ENCODE assay signal across 8 cellular contexts in the genomic region with DNA sequence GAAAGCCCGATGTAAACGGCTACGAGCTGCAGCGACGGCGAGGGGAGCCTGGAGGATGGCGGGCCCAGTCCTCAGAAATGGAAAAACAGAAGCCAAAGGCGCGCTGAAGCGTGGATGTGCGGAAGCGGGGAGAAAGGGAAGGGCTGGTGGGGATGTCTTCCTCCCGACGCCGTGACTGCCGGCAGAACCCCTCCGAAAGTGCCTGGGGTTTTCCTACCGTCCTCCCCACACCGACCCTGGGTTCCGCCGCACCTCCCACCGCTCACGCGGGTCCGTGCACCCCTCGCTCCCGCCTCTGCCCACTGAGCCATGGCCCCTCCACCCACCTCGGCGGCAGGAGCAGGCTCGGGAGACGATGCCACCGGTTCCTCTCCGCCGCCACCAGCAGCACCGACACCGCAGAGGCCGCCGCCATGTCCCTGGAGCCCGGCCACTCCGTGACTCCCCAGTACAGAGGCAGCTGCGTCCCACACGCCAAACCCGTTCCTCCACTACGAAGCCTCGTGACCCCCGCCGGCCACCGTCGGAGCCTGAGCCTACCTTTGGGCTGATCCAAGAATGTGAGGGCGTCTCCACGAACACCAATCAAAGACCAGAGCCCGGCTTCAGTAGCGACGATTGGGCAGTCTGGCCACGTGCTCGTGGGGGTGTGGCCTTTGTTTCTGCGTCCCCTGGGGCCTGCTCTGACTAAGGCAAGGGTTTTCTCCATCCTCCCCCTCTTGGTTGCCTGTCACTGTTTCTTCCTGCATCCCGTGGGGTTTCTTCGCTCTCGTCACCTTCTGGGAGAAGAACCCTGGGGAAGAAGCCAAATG. TPM values are rescaled to one million over a fixed set of nuclear protein-coding genes. Genes with fewer than 3 reads are reported as not detected.
DNase-seq lines count a peak whose midpoint lies in the region; ATAC-seq and TF ChIP-seq lines count a peak whose summit lies in the region.

A gene (minus strand): TSS at position 471 of the 812 bp plus-strand sequence. CDS start 56 bp downstream, at position 415.

- H3K9me3 ChIP-seq in ascending aorta: no peaks in the 10 kb centered on the region
- H3K9me3 ChIP-seq in right cardiac atrium (ENCODE audit: control insufficient read depth, low read length): no peaks in the 10 kb centered on the region
- H3K9me3 ChIP-seq in uterus: no peaks in the 10 kb centered on the region

- peak; percentile 95 for DNase-seq in NCI-H187 treated with DMSO at 0.1 percent for 48 hours (lab: John Stamatoyannopoulos, UW)
- DNase-seq in T-helper 2 cell treated with Interferon-gamma antibody and Interleukin-4, amounts not matched to agents 5 μg/mL and 100 μg/mL, for 36 hours (ENCODE audit: low spot score): peak; percentile 98
- DNase-seq in ascending aorta (ENCODE audit: low spot score in 2 of 2): peak; percentile 96 to 99
- peak; percentile 98 to 99 (median 98) for DNase-seq in right cardiac atrium
- peak; percentile 98 for DNase-seq in pulmonary artery endothelial cell (ENCODE audit: low read depth, low spot score)
- DNase-seq in uterus: peak; percentile 98

- H3K27ac Mint-ChIP-seq in T-helper 2 cell treated with Interferon-gamma antibody and Interleukin-4, amounts not matched to agents 5 μg/mL and 100 μg/mL, for 36 hours: peak within 1 kb of the TSS; percentile 93

- H3K36me3 ChIP-seq in ascending aorta (no peaks in the 10 kb centered on the region), uterus (no peaks in the 10 kb centered on the region)

- peak within 1 kb of the TSS; percentile 93 for H3K4me3 Mint-ChIP-seq in T-helper 2 cell treated with Interferon-gamma antibody and Interleukin-4, amounts not matched to agents 5 μg/mL and 100 μg/mL, for 36 hours

- WGBS in right cardiac atrium: under 1% methylated on average over 60 of the region's 60 CpGs

- peaks cover 8% of the 10 kb centered on the region for H3K36me3 Mint-ChIP-seq in T-helper 2 cell treated with Interferon-gamma antibody and Interleukin-4, amounts not matched to agents 5 μg/mL and 100 μg/mL, for 36 hours (ENCODE audit: low read depth)

- H3K27me3 ChIP-seq in ascending aorta: no peaks in the 10 kb centered on the region
- H3K27me3 ChIP-seq in right cardiac atrium (ENCODE audit: control insufficient read depth, insufficient read depth): no peaks in the 10 kb centered on the region
- H3K27me3 ChIP-seq in uterus: no peaks in the 10 kb centered on the region

- H3K4me1 ChIP-seq in ascending aorta (peaks cover 0 to 15% of the 10 kb centered on the region in 2 donors), right cardiac atrium (ENCODE audit: control insufficient read depth, insufficient read depth, low read length) (no peaks in the 10 kb centered on the region), uterus (no peaks in the 10 kb centered on the region)

- TF ChIP-seq POLR2A in GM15510 (IDR thresholded peaks at IDR 0.05; ENCODE audit: borderline replicate concordance, extremely low read depth, insufficient read length) (peak; percentile 75), uterus (IDR thresholded peaks at IDR 0.05) (peak; percentile 53 to 73)

- H3K4me1 Mint-ChIP-seq in T-helper 2 cell treated with Interferon-gamma antibody and Interleukin-4, amounts not matched to agents 5 μg/mL and 100 μg/mL, for 36 hours (ENCODE audit: low read depth): peaks cover 22% of the 10 kb centered on the region

- no peaks in the 10 kb centered on the region for H3K9me3 Mint-ChIP-seq in T-helper 2 cell treated with Interferon-gamma antibody and Interleukin-4, amounts not matched to agents 5 μg/mL and 100 μg/mL, for 36 hours

- ATAC-seq in HG02885 (IDR thresholded peaks at IDR 0.05; ENCODE audit: poor library complexity, unreplicated experiment): peak; percentile 99
- peak; percentile 100 for ATAC-seq in right cardiac atrium

- H3K4me3 ChIP-seq in ascending aorta (peak within 1 kb of the TSS; percentile 65 to 83), right cardiac atrium (ENCODE audit: low read length) (peak within 1 kb of the TSS; percentile 49), uterus (peak within 1 kb of the TSS; percentile 69 to 74)

- TF ChIP-seq CTCF in ascending aorta (IDR thresholded peaks at IDR 0.05): no peak
- TF ChIP-seq CTCF in uterus (IDR thresholded peaks at IDR 0.05): peak in 1 of 4 experiments; percentile 21

- H3K27ac ChIP-seq in ascending aorta (peak within 1 kb of the TSS; percentile 90 to 91), right cardiac atrium (ENCODE audit: low read length) (peak within 1 kb of the TSS; percentile 50), uterus (peak within 1 kb of the TSS; percentile 83 to 85)

- no peaks in the 10 kb centered on the region for H3K27me3 Mint-ChIP-seq in T-helper 2 cell treated with Interferon-gamma antibody and Interleukin-4, amounts not matched to agents 5 μg/mL and 100 μg/mL, for 36 hours (ENCODE audit: low read depth)

- intact Hi-C loops in ascending aorta (cut with DNase I) (loop anchor here (1.0 to 10.0 kb wide), 7 partner anchors 119 to 1056 kb away; a partner anchor contains a TSS), right cardiac atrium (cut with DNase I) (no loop called here), uterus (cut with DNase I; ENCODE audit: low total_unique reads) (no loop called here)

RNA-seq across cellular contexts. Expression of the gene that starts here (rescaled TPM):
- total RNA-seq in ascending aorta (10.3 TPM), right cardiac atrium (10 to 100 TPM; 24.7 to 42.7 (median 27.7) TPM), pulmonary artery endothelial cell (21.0 and 31.7 TPM in 2 replicates), uterus (10 to 100 TPM; 20.5 to 40.3 (median 35.0) TPM)
- 31.7 TPM for polyA plus RNA-seq in right cardiac atrium

Comparison
In these comparisons a context has a peak if more than half of its experiments do, and no peak if none do; other contexts are left out.
1. Peak in every context shown above with its lines: DNase-seq, ATAC-seq, H3K4me3 ChIP-seq and H3K27ac ChIP-seq.